1 cellular context compared by ENCODE assay signal in the genomic region with DNA sequence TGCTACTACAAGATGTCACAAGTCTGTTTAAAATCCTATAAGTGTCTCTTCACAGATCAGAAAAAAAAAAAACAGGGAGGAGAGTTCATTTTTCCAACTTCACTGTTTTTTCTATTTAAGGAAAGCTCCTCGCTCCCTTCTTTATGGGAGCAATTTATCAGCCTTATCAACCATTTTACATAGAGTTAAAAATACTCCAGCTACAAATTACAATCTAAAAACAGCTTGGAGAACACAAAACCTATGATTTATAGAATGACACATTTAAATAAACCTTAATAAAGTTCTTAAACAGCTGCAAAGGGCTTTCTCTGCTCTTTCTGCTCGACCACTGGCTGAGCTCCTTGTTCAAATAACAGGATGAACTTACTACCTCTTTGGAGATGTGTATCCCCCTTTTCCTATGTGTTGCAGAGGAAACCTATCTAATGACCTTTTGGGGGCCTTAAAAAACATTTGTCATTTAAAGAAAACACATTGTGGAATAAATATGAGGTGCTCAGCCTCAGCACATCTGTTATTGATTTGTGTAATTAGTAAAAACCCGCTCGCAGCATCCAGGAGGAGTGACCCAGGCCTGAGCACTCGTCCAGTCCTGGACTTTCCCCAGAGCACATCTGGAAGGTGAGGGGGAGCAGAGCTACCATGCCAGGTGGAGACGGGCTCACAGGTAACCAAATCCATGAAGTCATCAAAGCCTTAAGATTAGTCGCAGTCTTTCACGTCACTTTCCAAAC.
TF ChIP-seq lines count a peak whose summit lies in the region.

No MANE protein-coding gene starts in this region.

TF ChIP-seq in A549, 52 proteins besides CTCF, POLR2A, EP300 and RAD21 (continued from another document):
- TF ChIP-seq, protein P1, sequence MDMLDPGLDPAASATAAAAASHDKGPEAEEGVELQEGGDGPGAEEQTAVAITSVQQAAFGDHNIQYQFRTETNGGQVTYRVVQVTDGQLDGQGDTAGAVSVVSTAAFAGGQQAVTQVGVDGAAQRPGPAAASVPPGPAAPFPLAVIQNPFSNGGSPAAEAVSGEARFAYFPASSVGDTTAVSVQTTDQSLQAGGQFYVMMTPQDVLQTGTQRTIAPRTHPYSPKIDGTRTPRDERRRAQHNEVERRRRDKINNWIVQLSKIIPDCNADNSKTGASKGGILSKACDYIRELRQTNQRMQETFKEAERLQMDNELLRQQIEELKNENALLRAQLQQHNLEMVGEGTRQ (IDR thresholded peaks at IDR 0.05) = no peak
- TF ChIP-seq EHMT2 (IDR thresholded peaks at IDR 0.05; ENCODE audit: low read depth) (no peak), ZNF302 (CRISPR knock-in tag; IDR thresholded peaks at IDR 0.05) (no peak), POLR2AphosphoS2 (conservative IDR thresholded peaks at IDR 0.05; ENCODE audit: low read length) (no peak), NR3C1 (IDR thresholded peaks at IDR 0.05) (no peak), FOXS1 (CRISPR knock-in tag; IDR thresholded peaks at IDR 0.05) (no peak), JUN (IDR thresholded peaks at IDR 0.05) (no peak), SREBF2 (IDR thresholded peaks at IDR 0.05) (no peak), HEYL (CRISPR knock-in tag; IDR thresholded peaks at IDR 0.05) (no peak)
- TF ChIP-seq, protein P2, sequence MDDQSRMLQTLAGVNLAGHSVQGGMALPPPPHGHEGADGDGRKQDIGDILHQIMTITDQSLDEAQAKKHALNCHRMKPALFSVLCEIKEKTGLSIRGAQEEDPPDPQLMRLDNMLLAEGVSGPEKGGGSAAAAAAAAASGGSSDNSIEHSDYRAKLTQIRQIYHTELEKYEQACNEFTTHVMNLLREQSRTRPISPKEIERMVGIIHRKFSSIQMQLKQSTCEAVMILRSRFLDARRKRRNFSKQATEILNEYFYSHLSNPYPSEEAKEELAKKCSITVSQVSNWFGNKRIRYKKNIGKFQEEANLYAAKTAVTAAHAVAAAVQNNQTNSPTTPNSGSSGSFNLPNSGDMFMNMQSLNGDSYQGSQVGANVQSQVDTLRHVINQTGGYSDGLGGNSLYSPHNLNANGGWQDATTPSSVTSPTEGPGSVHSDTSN (IDR thresholded peaks at IDR 0.05) = no peak
- TF ChIP-seq, protein P3, sequence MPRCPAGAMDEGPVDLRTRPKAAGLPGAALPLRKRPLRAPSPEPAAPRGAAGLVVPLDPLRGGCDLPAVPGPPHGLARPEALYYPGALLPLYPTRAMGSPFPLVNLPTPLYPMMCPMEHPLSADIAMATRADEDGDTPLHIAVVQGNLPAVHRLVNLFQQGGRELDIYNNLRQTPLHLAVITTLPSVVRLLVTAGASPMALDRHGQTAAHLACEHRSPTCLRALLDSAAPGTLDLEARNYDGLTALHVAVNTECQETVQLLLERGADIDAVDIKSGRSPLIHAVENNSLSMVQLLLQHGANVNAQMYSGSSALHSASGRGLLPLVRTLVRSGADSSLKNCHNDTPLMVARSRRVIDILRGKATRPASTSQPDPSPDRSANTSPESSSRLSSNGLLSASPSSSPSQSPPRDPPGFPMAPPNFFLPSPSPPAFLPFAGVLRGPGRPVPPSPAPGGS (IDR thresholded peaks at IDR 0.05) = no peak
- TF ChIP-seq, protein P4, sequence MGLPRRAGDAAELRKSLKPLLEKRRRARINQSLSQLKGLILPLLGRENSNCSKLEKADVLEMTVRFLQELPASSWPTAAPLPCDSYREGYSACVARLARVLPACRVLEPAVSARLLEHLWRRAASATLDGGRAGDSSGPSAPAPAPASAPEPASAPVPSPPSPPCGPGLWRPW (IDR thresholded peaks at IDR 0.05) = no peak
